8 cellular contexts compared by ENCODE assay signal in genomic region chr7:23863209-23863798, GRCh38.
DNase-seq lines count a peak whose midpoint lies in the region; ATAC-seq and FAIRE-seq lines count a peak whose summit lies in the region.

No MANE protein-coding gene starts in this region.

- ATAC-seq in GM18873 (IDR thresholded peaks at IDR 0.05; ENCODE audit: low FRiP score, unreplicated experiment) (no peak), GM21423 (IDR thresholded peaks at IDR 0.05; ENCODE audit: unreplicated experiment) (no peak)

- DNase-seq in EH (ENCODE audit: low read depth) (peak; percentile 43), SK-N-DZ (ENCODE audit: low spot score) (peak; percentile 68), germinal center (ENCODE audit: low spot score) (peak; percentile 3), urothelium cell line (ENCODE audit: low spot score) (peak; percentile 37)
- DNase-seq in Jurkat, Clone E6-1 (ENCODE audit: low read depth, low spot score) = peak; percentile 43
- no peak for DNase-seq in NK-92 treated with Interleukin-12 subunit alpha and Interleukin-12 subunit beta, amount 100 ng/mL, for 24 hours (lab: John Stamatoyannopoulos, UW)

- H3K4me3 ChIP-seq in Jurkat, Clone E6-1 (ENCODE audit: low read length) = no peak overlapping the region

- no peak for FAIRE-seq in urothelium cell line (lab: Jason Lieb, UNC)
